ENCODE assay signal across 15 cellular contexts in the genomic region with DNA sequence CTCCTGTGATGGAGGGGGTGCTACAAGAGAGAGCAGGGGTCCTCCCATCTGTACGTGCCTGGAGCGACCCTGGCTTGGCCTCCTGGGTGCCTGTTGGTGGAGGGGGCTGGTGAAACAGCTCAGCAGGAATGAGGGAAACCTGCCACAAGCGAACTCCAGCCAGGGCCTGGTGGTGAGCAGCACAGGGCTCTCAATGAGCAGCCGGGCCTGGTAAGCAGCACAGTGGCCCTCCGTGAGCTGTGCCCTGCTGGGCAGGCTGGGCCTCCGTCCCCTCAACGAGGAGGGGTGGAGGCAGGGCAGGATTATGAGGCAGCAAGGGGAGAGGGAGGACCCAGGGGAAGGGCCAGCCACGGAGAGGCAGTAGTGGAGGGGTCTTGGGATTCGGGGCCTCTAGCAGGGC.
"Had no signal": no experiment of that assay in that cellular context is flagged by ENCODE, and none has a peak within 500 bp of the region (broad histone marks: within the 10 kb centered on the region; RNA-seq: fewer than 3 reads in every experiment).

No MANE protein-coding gene starts in this region.

- H3K4me3 Mint-ChIP-seq: effector memory CD8-positive, alpha-beta T cell; naive thymus-derived CD4-positive, alpha-beta T cell; nephron progenitor cell had no signal

- H3K27me3 ChIP-seq: gastrocnemius medialis, right atrium auricular region, sigmoid colon had no signal

- H3K4me3 ChIP-seq: esophagus muscularis mucosa, gastrocnemius medialis, right atrium auricular region, sigmoid colon, skin epidermis, stomach had no signal

- ATAC-seq: effector memory CD8-positive, alpha-beta T cell; gastrocnemius medialis; left cardiac atrium; naive thymus-derived CD4-positive, alpha-beta T cell had no signal

- H3K27ac ChIP-seq: esophagus muscularis mucosa, gastrocnemius medialis, right atrium auricular region, sigmoid colon, stomach had no signal

- H3K36me3 ChIP-seq: esophagus muscularis mucosa, gastrocnemius medialis, right atrium auricular region, sigmoid colon, stomach had no signal

- H3K9me3 Mint-ChIP-seq: effector memory CD8-positive, alpha-beta T cell; naive thymus-derived CD4-positive, alpha-beta T cell; nephron progenitor cell had no signal

- H3K4me1 ChIP-seq: esophagus muscularis mucosa, gastrocnemius medialis, right atrium auricular region, sigmoid colon, stomach had no signal

- H3K27ac Mint-ChIP-seq: naive thymus-derived CD4-positive, alpha-beta T cell; nephron progenitor cell had no signal

- H3K9me3 ChIP-seq: esophagus muscularis mucosa, gastrocnemius medialis, right atrium auricular region, sigmoid colon, stomach had no signal

- DNase-seq: effector memory CD8-positive, alpha-beta T cell; gastrocnemius medialis; glutamatergic neuron; kidney; left cardiac atrium; naive thymus-derived CD4-positive, alpha-beta T cell; nephron progenitor cell; sigmoid colon; stimulated activated naive CD4-positive, alpha-beta T cell; stomach; substantia nigra; trophoblast cell had no signal
